Comparison of ENCODE assay signal across 8 cellular contexts in genomic region chrX:130174051-130174704, GRCh38. TPM values are rescaled to one million over a fixed set of nuclear protein-coding genes. Genes with fewer than 3 reads are reported as not detected.
DNase-seq lines count a peak whose midpoint lies in the region; ATAC-seq and TF ChIP-seq lines count a peak whose summit lies in the region.

No MANE protein-coding gene starts in this region.

- H2AK5ac ChIP-seq in mesendoderm (ENCODE audit: low read length), result no peak overlapping the region

- ATAC-seq in memory B cell (ENCODE audit: low read depth) (no peak), HG03565 (IDR thresholded peaks at IDR 0.05; ENCODE audit: unreplicated experiment) (no peak)

- peak overlapping the region; percentile 45 for H2AFZ ChIP-seq in KMS-11 (ENCODE audit: low read depth)

- no peaks in the 10 kb centered on the region for H3K9me3 Mint-ChIP-seq in memory B cell

- H4K8ac ChIP-seq in mesendoderm (ENCODE audit: low read depth, low read length), result no peak overlapping the region

- no peak overlapping the region for H2BK15ac ChIP-seq in mesendoderm (replicated peaks; ENCODE audit: low read depth)

- H3K4me3 ChIP-seq in AG04450 (ENCODE audit: low read depth, low read length), result no peak overlapping the region
- no peak overlapping the region for H3K4me3 ChIP-seq in KMS-11 (IDR thresholded peaks at IDR 0.05; ENCODE audit: insufficient read depth, low read depth, low read length)
- no peak overlapping the region for H3K4me3 ChIP-seq in cardiac fibroblast (replicated peaks in 1 of 2; ENCODE audit: low read depth in 2 of 2, low read length in 2 of 2)
- no peak overlapping the region for H3K4me3 ChIP-seq in mesendoderm (ENCODE audit: low read length)

- no peaks in the 10 kb centered on the region for H3K79me1 ChIP-seq in mesendoderm (ENCODE audit: low read length)

- no peak overlapping the region for H2BK120ac ChIP-seq in mesendoderm (ENCODE audit: low read depth, low read length)

- H3K23ac ChIP-seq in mesendoderm (ENCODE audit: low read length), result no peak overlapping the region

- H3K9ac ChIP-seq in KMS-11, result peak overlapping the region; percentile 37; the same call in 1 of the 2 replicates
- no peak overlapping the region for H3K9ac ChIP-seq in mesendoderm (ENCODE audit: low read length)

- H3K4ac ChIP-seq in mesendoderm (ENCODE audit: low read depth, low read length), result no peak overlapping the region

- peaks cover 70% of the 10 kb centered on the region for H3K4me1 ChIP-seq in KMS-11 (ENCODE audit: low read depth, poor library complexity, severe bottlenecking)
- H3K4me1 ChIP-seq in mesendoderm (ENCODE audit: control insufficient read depth, low read depth, low read length), result no peaks in the 10 kb centered on the region

- no peak overlapping the region for H3K18ac ChIP-seq in mesendoderm (ENCODE audit: low read length)

- no peaks in the 10 kb centered on the region for H4K20me1 ChIP-seq in KMS-11 (ENCODE audit: insufficient read depth)

- H3K56ac ChIP-seq in mesendoderm (ENCODE audit: low read length), result no peak overlapping the region

- DNase-seq in AG04450 (ENCODE audit: low read depth, low spot score) (no peak), cardiac fibroblast (ENCODE audit: low read depth in 2 of 2) (peak; percentile 62 to 77), memory B cell (ENCODE audit: low spot score in 2 of 2) (no peak), mesendoderm (no peak), NCI-H510A treated with DMSO at 0.1 percent for 48 hours (lab: John Stamatoyannopoulos, UW) (no peak), DMS79 treated with DMSO at 0.1 percent for 48 hours (lab: John Stamatoyannopoulos, UW) (no peak)

- H3K9me3 ChIP-seq in AG04450 (ENCODE audit: control insufficient read depth, insufficient read depth, low read length), result no peaks in the 10 kb centered on the region

- H4K5ac ChIP-seq in mesendoderm (ENCODE audit: low read length), result no peak overlapping the region

- peaks cover 50% of the 10 kb centered on the region for H3K4me1 Mint-ChIP-seq in memory B cell

- no peaks in the 10 kb centered on the region for H3K36me3 ChIP-seq in KMS-11 (ENCODE audit: insufficient read depth)
- H3K36me3 ChIP-seq in mesendoderm (ENCODE audit: control insufficient read depth, insufficient read depth, low read length), result no peaks in the 10 kb centered on the region

- no peaks in the 10 kb centered on the region for H3K79me2 ChIP-seq in KMS-11 (ENCODE audit: insufficient read depth, low read depth)
- no peaks in the 10 kb centered on the region for H3K79me2 ChIP-seq in mesendoderm (ENCODE audit: control insufficient read depth, insufficient read depth, low read length)

- TF ChIP-seq CTCF in AG04450 (IDR thresholded peaks at IDR 0.05; ENCODE audit: low read depth, low read length) (no peak), KMS-11 (conservative IDR thresholded peaks at IDR 0.05; ENCODE audit: low read depth, low read length) (no peak), cardiac fibroblast (IDR thresholded peaks at IDR 0.05; ENCODE audit: low read depth, low read length) (no peak)

- H3K27me3 Mint-ChIP-seq in memory B cell, result no peaks in the 10 kb centered on the region

- CTCF ChIA-PET in AG04450 (lab: Charles Lee), result interaction anchor here (1.1 to 1.9 kb wide), 3 partner anchors 18 to 114 kb away, joined by 3 to 5 read pairs (median 4); no protein-coding TSS in a partner anchor

- peak overlapping the region; percentile 52 for H3K4me2 ChIP-seq in KMS-11
- H3K4me2 ChIP-seq in mesendoderm (ENCODE audit: low read length), result no peak overlapping the region

- POLR2A ChIA-PET in AG04450 (lab: Yijun Ruan, JAX), result no interaction called here

- H3K27ac ChIP-seq in AG04450 (ENCODE audit: low read depth, low read length) (peak overlapping the region; percentile 86), KMS-11 (peak overlapping the region; percentile 92), mesendoderm (ENCODE audit: low read depth, low read length) (no peak overlapping the region)

- peak overlapping the region; percentile 88 for H3K4me3 Mint-ChIP-seq in memory B cell

- H3K27me3 ChIP-seq in AG04450 (ENCODE audit: control insufficient read depth, insufficient read depth, low read length) (no peaks in the 10 kb centered on the region), KMS-11 (ENCODE audit: insufficient read depth, low read depth) (no peaks in the 10 kb centered on the region), mesendoderm (ENCODE audit: insufficient read depth, low read length, poor library complexity) (peaks cover 2% of the 10 kb centered on the region)

- WGBS in mesendoderm (ENCODE audit: extremely low coverage, insufficient coverage, low lambda C conversion rate), result no CpG with 5 or more reads among the region's 10 CpGs

- no peaks in the 10 kb centered on the region for H3K36me3 Mint-ChIP-seq in memory B cell

- H2BK5ac ChIP-seq in mesendoderm (ENCODE audit: low read length), result no peak overlapping the region

- H3K27ac Mint-ChIP-seq in memory B cell, result peak overlapping the region; percentile 79

RNA-seq across cellular contexts. Expression of gene RAB33A, which starts 2.4 kb away (rescaled TPM):
- polyA plus RNA-seq in AG04450 (2011; rRNA removed), result 3.6 TPM in 2 replicates
- polyA minus RNA-seq in AG04450 (2011; rRNA and poly(A)+ RNA removed), result 2.4 and 3.2 TPM in 2 replicates
- polyA plus RNA-seq in mesendoderm (2013, experiment 1 of 2), result 0.63 TPM
- polyA plus RNA-seq in mesendoderm (2013, experiment 2 of 2), result 0.57 TPM

RNA-seq across cellular contexts. Expression of gene AIFM1, which starts 8.5 kb away (rescaled TPM):
- 31.1 and 39.3 TPM in 2 replicates for polyA plus RNA-seq in AG04450 (2011; rRNA removed)
- polyA minus RNA-seq in AG04450 (2011; rRNA and poly(A)+ RNA removed), result 20.4 and 20.9 TPM in 2 replicates
- 28.8 TPM for polyA plus RNA-seq in mesendoderm (2013, experiment 1 of 2)
- polyA plus RNA-seq in mesendoderm (2013, experiment 2 of 2), result 29.6 TPM

Comparison
In these comparisons a context has a peak if more than half of its experiments do, and no peak if none do; other contexts are left out.
1. DNase-seq: peak in cardiac fibroblast (2 of 2); none in AG04450 (single experiment), memory B cell (0 of 2), mesendoderm (single experiment), NCI-H510A treated with DMSO at 0.1 percent for 48 hours (single experiment) and DMS79 treated with DMSO at 0.1 percent for 48 hours (single experiment).